In the genomic region with DNA sequence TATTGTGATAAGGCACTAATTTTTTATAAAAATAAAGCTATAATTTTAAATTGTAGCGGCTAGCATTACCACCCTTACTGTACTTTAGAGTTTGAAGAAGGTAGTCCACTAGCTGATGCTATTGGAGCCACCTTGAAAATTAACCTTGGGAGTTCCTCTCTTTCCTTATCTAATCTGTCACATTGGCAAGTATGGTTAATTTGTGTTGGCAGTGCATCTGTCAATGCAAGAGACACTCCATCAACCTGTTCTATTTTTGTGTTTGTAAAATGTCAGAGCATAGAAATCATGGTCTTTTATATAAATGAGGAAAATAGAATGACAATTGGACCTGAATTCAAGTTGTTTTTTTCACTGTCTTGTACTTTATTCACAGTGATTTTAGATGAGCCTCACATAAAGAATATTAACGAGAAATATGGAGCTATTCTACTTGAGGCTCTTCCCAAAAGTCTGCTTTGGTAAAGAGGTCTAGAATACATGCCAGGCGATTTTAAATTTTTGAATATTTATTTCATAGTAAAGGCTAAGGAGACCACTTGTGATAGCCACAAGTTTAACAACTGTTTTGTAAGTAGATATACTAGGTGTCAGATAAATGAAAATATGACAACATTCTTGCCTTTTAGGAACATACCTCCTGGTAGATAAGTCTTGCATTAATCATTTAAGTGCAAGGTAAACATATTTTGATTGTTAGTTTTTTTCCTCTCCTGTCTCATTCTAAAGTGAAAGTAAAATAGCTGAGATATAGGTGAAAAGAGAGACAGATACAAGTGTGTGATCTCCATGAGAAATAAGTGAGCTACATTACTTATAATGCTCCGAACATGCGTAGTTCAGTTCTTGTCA, we compare ENCODE assay signal across 11 cellular contexts. TPM values are rescaled to one million over a fixed set of nuclear protein-coding genes. Genes with fewer than 3 reads are reported as not detected.
DNase-seq lines count a peak whose midpoint lies in the region; ATAC-seq, FAIRE-seq and TF ChIP-seq lines count a peak whose summit lies in the region.
"Had no signal": no experiment of that assay in that cellular context is flagged by ENCODE, and none has a peak within 500 bp of the region (broad histone marks: within the 10 kb centered on the region; RNA-seq: fewer than 3 reads in every experiment).

No MANE protein-coding gene starts in this region.

- no peak for FAIRE-seq in small intestine (lab: Jason Lieb, UNC)

- H3K27ac ChIP-seq in small intestine (ENCODE audit: low read depth in 1 of 2, low read length in 1 of 2) = no peak overlapping the region

- H3K36me3 ChIP-seq in endocrine pancreas (ENCODE audit: control insufficient read depth, insufficient read depth, low read length) (no peaks in the 10 kb centered on the region), small intestine (ENCODE audit: control insufficient read depth in 2 of 2, insufficient read depth in 2 of 2, low read length in 2 of 2) (no peaks in the 10 kb centered on the region)

- peaks cover 2% of the 10 kb centered on the region for H3K9me3 ChIP-seq in endocrine pancreas (ENCODE audit: control insufficient read depth, low read length)
- H3K9me3 ChIP-seq in small intestine (ENCODE audit: control insufficient read depth, low read depth) = no peaks in the 10 kb centered on the region

- 68 to 82% (median 72%) methylated on average over 5 of the region's 5 CpGs for WGBS in small intestine, 3 donors

- DNase-seq in activated CD4-positive, CD25-positive, alpha-beta regulatory T cell (lab: John Stamatoyannopoulos, UW) = no peak
- DNase-seq in small intestine (peak; percentile 24), GM19238 (ENCODE audit: insufficient read length, low spot score) (no peak), globus pallidus (ENCODE audit: low spot score) (no peak)
- DNase-seq: left cardiac atrium; NCI-H446 treated with DMSO at 0.1 percent for 48 hours; stimulated activated CD8-positive, alpha-beta memory T cell treated with anti-CD3 and anti-CD28 coated beads, Interleukin-4, amount 100 ng/mL, for 48 hours had no signal

- H3K27me3 ChIP-seq in endocrine pancreas (ENCODE audit: control insufficient read depth, insufficient read depth, low read length) (no peaks in the 10 kb centered on the region), small intestine (ENCODE audit: control insufficient read depth in 2 of 2, insufficient read depth in 2 of 2, low read length in 2 of 2) (no peaks in the 10 kb centered on the region)

- H3K4me1 ChIP-seq in endocrine pancreas (ENCODE audit: control insufficient read depth, insufficient read depth, low read length) (peaks cover 26% of the 10 kb centered on the region), small intestine (ENCODE audit: control insufficient read depth in 2 of 2, insufficient read depth in 1 of 2, low read depth in 1 of 2, low read length in 1 of 2) (peaks cover 0 to 5% of the 10 kb centered on the region in 2 donors)

- H3K9ac ChIP-seq in endocrine pancreas (ENCODE audit: control insufficient read depth, insufficient read depth, low read length) = no peak overlapping the region

- ATAC-seq in activated CD4-positive, CD25-positive, alpha-beta regulatory T cell treated with anti-CD3 and anti-CD28 coated beads, Interleukin-2, amount 50 U/mL, for 24 hours = peak; percentile 53 to 63
- ATAC-seq in SK-N-SH treated with all-trans-retinoic acid at 6 μM for 48 hours (peak; percentile 50), HG02642 (IDR thresholded peaks at IDR 0.05; ENCODE audit: poor library complexity, unreplicated experiment) (no peak)

- H3K4me3 ChIP-seq in endocrine pancreas (ENCODE audit: control insufficient read depth, insufficient read depth, low read length) = peak overlapping the region; percentile 96
- H3K4me3 ChIP-seq in small intestine (ENCODE audit: low read depth in 1 of 2, low read length in 2 of 2) = no peak overlapping the region

TF ChIP-seq in SK-N-SH treated with all-trans-retinoic acid at 6 μM for 48 hours, 23 proteins besides CTCF, POLR2A, EP300 and RAD21 (continues in another document):
- TF ChIP-seq TCF4 (CRISPR knock-in tag; IDR thresholded peaks at IDR 0.05; ENCODE audit: borderline replicate concordance) = no peak
- TF ChIP-seq POU6F1 (CRISPR knock-in tag; IDR thresholded peaks at IDR 0.05; ENCODE audit: borderline replicate concordance, low read depth) = no peak
- TF ChIP-seq, protein P1, sequence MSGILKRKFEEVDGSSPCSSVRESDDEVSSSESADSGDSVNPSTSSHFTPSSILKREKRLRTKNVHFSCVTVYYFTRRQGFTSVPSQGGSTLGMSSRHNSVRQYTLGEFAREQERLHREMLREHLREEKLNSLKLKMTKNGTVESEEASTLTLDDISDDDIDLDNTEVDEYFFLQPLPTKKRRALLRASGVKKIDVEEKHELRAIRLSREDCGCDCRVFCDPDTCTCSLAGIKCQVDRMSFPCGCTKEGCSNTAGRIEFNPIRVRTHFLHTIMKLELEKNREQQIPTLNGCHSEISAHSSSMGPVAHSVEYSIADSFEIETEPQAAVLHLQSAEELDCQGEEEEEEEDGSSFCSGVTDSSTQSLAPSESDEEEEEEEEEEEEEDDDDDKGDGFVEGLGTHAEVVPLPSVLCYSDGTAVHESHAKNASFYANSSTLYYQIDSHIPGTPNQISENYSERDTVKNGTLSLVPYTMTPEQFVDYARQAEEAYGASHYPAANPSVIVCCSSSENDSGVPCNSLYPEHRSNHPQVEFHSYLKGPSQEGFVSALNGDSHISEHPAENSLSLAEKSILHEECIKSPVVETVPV (CRISPR knock-in tag; IDR thresholded peaks at IDR 0.05) = no peak
- TF ChIP-seq PPARA (CRISPR knock-in tag; IDR thresholded peaks at IDR 0.05; ENCODE audit: borderline replicate concordance) = no peak
- no peak for TF ChIP-seq CSDC2 (CRISPR knock-in tag; IDR thresholded peaks at IDR 0.05)
- no peak for TF ChIP-seq ZNF565 (CRISPR knock-in tag; conservative IDR thresholded peaks at IDR 0.05; ENCODE audit: low read depth)
- no peak for TF ChIP-seq RARB (CRISPR knock-in tag; IDR thresholded peaks at IDR 0.05)
- no peak for TF ChIP-seq SNAI2 (CRISPR knock-in tag; IDR thresholded peaks at IDR 0.05)
- no peak for TF ChIP-seq ESRRG (CRISPR knock-in tag; IDR thresholded peaks at IDR 0.05)
- no peak for TF ChIP-seq ZC3H10 (CRISPR knock-in tag; IDR thresholded peaks at IDR 0.05)
- TF ChIP-seq CREB5 (CRISPR knock-in tag; IDR thresholded peaks at IDR 0.05; ENCODE audit: low read depth) = no peak
- no peak for TF ChIP-seq GLIS3 (CRISPR knock-in tag; IDR thresholded peaks at IDR 0.05)
- TF ChIP-seq ZFP30 (CRISPR knock-in tag; IDR thresholded peaks at IDR 0.05) = no peak
- no peak for TF ChIP-seq ARNTL (CRISPR knock-in tag; IDR thresholded peaks at IDR 0.05; ENCODE audit: borderline replicate concordance, low read depth)
- TF ChIP-seq, protein P2, sequence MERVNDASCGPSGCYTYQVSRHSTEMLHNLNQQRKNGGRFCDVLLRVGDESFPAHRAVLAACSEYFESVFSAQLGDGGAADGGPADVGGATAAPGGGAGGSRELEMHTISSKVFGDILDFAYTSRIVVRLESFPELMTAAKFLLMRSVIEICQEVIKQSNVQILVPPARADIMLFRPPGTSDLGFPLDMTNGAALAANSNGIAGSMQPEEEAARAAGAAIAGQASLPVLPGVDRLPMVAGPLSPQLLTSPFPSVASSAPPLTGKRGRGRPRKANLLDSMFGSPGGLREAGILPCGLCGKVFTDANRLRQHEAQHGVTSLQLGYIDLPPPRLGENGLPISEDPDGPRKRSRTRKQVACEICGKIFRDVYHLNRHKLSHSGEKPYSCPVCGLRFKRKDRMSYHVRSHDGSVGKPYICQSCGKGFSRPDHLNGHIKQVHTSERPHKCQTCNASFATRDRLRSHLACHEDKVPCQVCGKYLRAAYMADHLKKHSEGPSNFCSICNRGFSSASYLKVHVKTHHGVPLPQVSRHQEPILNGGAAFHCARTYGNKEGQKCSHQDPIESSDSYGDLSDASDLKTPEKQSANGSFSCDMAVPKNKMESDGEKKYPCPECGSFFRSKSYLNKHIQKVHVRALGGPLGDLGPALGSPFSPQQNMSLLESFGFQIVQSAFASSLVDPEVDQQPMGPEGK (CRISPR knock-in tag; IDR thresholded peaks at IDR 0.05; ENCODE audit: borderline replicate concordance) = no peak
- no peak for TF ChIP-seq TOX (CRISPR knock-in tag; IDR thresholded peaks at IDR 0.05; ENCODE audit: borderline replicate concordance)
- TF ChIP-seq BACH2 (CRISPR knock-in tag; IDR thresholded peaks at IDR 0.05; ENCODE audit: borderline replicate concordance) = no peak
- TF ChIP-seq ZNF8 (CRISPR knock-in tag; IDR thresholded peaks at IDR 0.05) = no peak
- TF ChIP-seq ZFP3 (CRISPR knock-in tag; IDR thresholded peaks at IDR 0.05) = no peak

RNA-seq across cellular contexts. Expression of gene GLCCI1, which starts 20.8 kb away (rescaled TPM):
- polyA plus RNA-seq in small intestine = 1 to 10 TPM; 2.7 to 6.2 (median 3.8) TPM
